Comparison of ENCODE assay signal across 8 cellular contexts in the genomic region with DNA sequence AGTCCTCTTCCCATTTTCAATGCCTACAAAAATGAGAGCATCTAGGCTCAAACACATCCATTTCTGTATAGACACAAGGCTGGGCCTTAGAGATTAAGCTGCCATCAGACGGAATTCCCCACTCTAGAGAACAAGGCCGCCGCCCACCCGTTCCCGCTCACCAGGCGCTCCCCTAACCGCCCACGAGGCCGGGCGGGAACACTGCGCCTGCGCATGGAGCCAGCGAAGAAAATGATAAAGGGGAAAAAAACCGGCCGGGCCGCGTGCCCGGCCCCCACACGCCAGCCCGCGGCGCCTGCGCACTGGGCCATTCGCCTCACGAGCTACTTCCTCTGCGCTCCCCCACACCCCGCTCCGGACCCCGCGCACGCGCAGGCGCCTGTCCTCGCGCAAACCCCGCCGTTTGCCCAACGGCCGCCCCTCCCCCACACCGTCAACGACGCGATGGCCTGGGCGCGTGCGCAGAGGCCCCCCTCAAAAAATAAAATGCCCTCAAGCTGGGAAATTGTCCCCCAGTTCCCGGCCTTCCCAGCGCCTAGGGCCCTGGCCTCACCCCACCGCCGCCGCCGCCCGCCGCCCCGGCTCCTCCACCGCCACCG. TPM values are rescaled to one million over a fixed set of nuclear protein-coding genes. Genes with fewer than 3 reads are reported as not detected.
DNase-seq lines count a peak whose midpoint lies in the region; ATAC-seq and TF ChIP-seq lines count a peak whose summit lies in the region.

No MANE protein-coding gene starts in this region.

- no peak for TF ChIP-seq CTCF in 22Rv1 (IDR thresholded peaks at IDR 0.05)

- H3K27ac ChIP-seq in 22Rv1: peak overlapping the region; percentile 100

- ATAC-seq in GM18907 (IDR thresholded peaks at IDR 0.05; ENCODE audit: unreplicated experiment): peak; percentile 25
- ATAC-seq in HG03565 (IDR thresholded peaks at IDR 0.05; ENCODE audit: unreplicated experiment): peak; percentile 23
- peak; percentile 54 for ATAC-seq in left lobe of liver

- DNase-seq in NCI-H748 (lab: John Stamatoyannopoulos, UW; ENCODE audit: unreplicated experiment) (peak; percentile 98), cortex of kidney (lab: John Stamatoyannopoulos, UW) (peak; percentile 63), left lobe of liver (ENCODE audit: low spot score) (peak; percentile 96)
- peak; percentile 96 for DNase-seq in activated CD4-positive, alpha-beta T cell treated with anti-CD3 and anti-CD28 coated beads, Interleukin-2, amount 50 U/mL, for 1 hour
- DNase-seq in stimulated activated CD4-positive, alpha-beta T cell treated with anti-CD3 and anti-CD28 coated beads, Interleukin-1b, Interleukin-23, amount 100 ng/mL, for 48 hours: peak; percentile 98

RNA-seq across cellular contexts. Expression of a gene that starts 0.5 kb away (rescaled TPM):
- 93.1 TPM for total RNA-seq in left lobe of liver

RNA-seq across cellular contexts. Expression of a gene that starts 17.7 kb away (rescaled TPM):
- total RNA-seq in left lobe of liver: 439 TPM

RNA-seq across cellular contexts. Expression of a gene that starts 28.8 kb away (rescaled TPM):
- total RNA-seq in left lobe of liver: 5.6 TPM

RNA-seq across cellular contexts. Expression of a gene that starts 36.5 kb away (rescaled TPM):
- 102 TPM for total RNA-seq in left lobe of liver

RNA-seq across cellular contexts. Expression of a gene that starts 50.2 kb away (rescaled TPM):
- total RNA-seq in left lobe of liver: 31.2 TPM

Comparison
In these comparisons a context has a peak if more than half of its experiments do, and no peak if none do; other contexts are left out.
1. Peak in every context shown above with its lines: DNase-seq, ATAC-seq and H3K27ac ChIP-seq.